24 cellular contexts compared by ENCODE assay signal in the genomic region with DNA sequence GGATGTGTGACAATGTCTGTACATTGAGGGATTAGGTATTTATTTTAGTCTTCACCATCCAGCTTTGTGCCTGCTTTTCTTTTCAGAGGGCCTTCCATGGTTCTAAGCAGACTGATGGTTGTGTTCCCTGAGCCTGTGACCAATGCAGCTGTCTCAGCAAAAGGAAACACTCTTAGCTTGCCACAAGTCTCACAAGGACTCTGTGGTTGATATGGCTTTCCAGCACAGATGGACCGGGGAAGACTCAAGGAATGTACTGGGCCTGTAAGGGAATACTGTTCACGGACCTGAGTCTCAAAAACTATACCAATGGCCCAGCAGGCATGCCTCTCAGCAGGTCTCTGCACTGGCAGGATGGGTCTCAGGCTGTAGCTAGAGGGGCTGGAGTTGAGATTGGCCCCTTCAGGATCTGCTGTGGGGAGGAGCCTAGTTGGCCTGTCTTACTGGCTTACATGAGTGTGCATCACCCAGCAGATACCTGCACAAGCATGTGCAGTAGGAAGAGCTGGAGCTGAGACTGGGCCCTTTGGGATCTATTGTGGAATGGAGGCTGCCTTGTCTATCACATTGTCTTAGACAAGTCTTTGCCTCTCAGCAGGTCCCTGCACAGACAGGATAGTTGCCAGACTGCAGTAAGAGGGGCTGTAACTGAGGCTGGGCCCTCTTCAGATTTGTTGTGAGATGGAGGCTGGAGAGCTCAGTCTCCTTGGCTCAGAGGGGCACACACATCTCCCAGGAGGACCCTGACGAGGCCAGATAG. TPM values are rescaled to one million over a fixed set of nuclear protein-coding genes. Genes with fewer than 3 reads are reported as not detected.
DNase-seq lines count a peak whose midpoint lies in the region; ATAC-seq, FAIRE-seq and TF ChIP-seq lines count a peak whose summit lies in the region.
"Had no signal": no experiment of that assay in that cellular context is flagged by ENCODE, and none has a peak within 500 bp of the region (broad histone marks: within the 10 kb centered on the region; RNA-seq: fewer than 3 reads in every experiment).

No MANE protein-coding gene starts in this region.

- no peaks in the 10 kb centered on the region for H3K36me3 Mint-ChIP-seq in activated CD8-positive, alpha-beta T cell treated with anti-CD3 and anti-CD28 coated beads, Interleukin-2, amount 10 ng/mL, durations not matched to agents 7 days and 5 days (ENCODE audit: low read depth)
- H3K36me3 Mint-ChIP-seq in T-cell = peaks cover 6% of the 10 kb centered on the region
- H3K36me3 Mint-ChIP-seq in CD8-positive, alpha-beta memory T cell = peaks cover 0 to 8% (median 2%) of the 10 kb centered on the region in 3 donors
- H3K36me3 Mint-ChIP-seq: CD4-positive, CD25-positive, alpha-beta regulatory T cell had no signal

- no peak overlapping the region for H3K27ac Mint-ChIP-seq in activated CD8-positive, alpha-beta T cell treated with anti-CD3 and anti-CD28 coated beads, Interleukin-2, amount 10 ng/mL, durations not matched to agents 7 days and 5 days
- H3K27ac Mint-ChIP-seq in T-cell = no peak overlapping the region
- no peak overlapping the region for H3K27ac Mint-ChIP-seq in CD8-positive, alpha-beta memory T cell
- H3K27ac Mint-ChIP-seq: activated naive CD8-positive, alpha-beta T cell treated with anti-CD3 and anti-CD28 coated beads, Interleukin-2, amount 50 U/mL, for 24 hours; CD4-positive, CD25-positive, alpha-beta regulatory T cell had no signal

- H3K9me3 Mint-ChIP-seq in activated CD8-positive, alpha-beta T cell treated with anti-CD3 and anti-CD28 coated beads, Interleukin-2, amount 10 ng/mL, durations not matched to agents 7 days and 5 days (ENCODE audit: insufficient read depth) = peaks cover 4% of the 10 kb centered on the region
- H3K9me3 Mint-ChIP-seq in T-cell = peaks cover 4 to 10% (median 6%) of the 10 kb centered on the region in 3 donors
- peaks cover 6 to 22% (median 7%) of the 10 kb centered on the region in 5 donors for H3K9me3 Mint-ChIP-seq in CD8-positive, alpha-beta memory T cell

- no peaks in the 10 kb centered on the region for H3K27me3 Mint-ChIP-seq in activated CD8-positive, alpha-beta T cell treated with anti-CD3 and anti-CD28 coated beads, Interleukin-2, amount 10 ng/mL, durations not matched to agents 7 days and 5 days (ENCODE audit: low read depth)
- peaks cover 0 to 5% of the 10 kb centered on the region in 2 donors for H3K27me3 Mint-ChIP-seq in T-cell
- H3K27me3 Mint-ChIP-seq in CD8-positive, alpha-beta memory T cell = no peaks in the 10 kb centered on the region
- H3K27me3 Mint-ChIP-seq: activated naive CD8-positive, alpha-beta T cell treated with anti-CD3 and anti-CD28 coated beads, Interleukin-2, amount 50 U/mL, for 24 hours; CD4-positive, CD25-positive, alpha-beta regulatory T cell had no signal

- POLR2A ChIA-PET in A549 (lab: Yijun Ruan, JAX) = no interaction called here
- POLR2A ChIA-PET in activated CD8-positive, alpha-beta T cell treated with anti-CD3 and anti-CD28 coated beads, Interleukin-2, amount 10 ng/mL, durations not matched to agents 7 days and 5 days (lab: Charles Lee) = no interaction called here
- POLR2A ChIA-PET in T-cell (lab: Charles Lee) = no interaction called here
- POLR2A ChIA-PET in CD8-positive, alpha-beta memory T cell (lab: Charles Lee) = no interaction called here

- H3K4me3 ChIP-seq in A549 (no peak overlapping the region), HL-60 (replicated peaks; ENCODE audit: insufficient read depth, low read length) (no peak overlapping the region)
- no peak overlapping the region for H3K4me3 ChIP-seq in CD8-positive, alpha-beta memory T cell (ENCODE audit: low read length)
- H3K4me3 ChIP-seq: thoracic aorta had no signal

- no peaks in the 10 kb centered on the region for H3K27me3 ChIP-seq in HL-60 (ENCODE audit: insufficient read depth, poor library complexity, severe bottlenecking)
- no peaks in the 10 kb centered on the region for H3K27me3 ChIP-seq in CD8-positive, alpha-beta memory T cell (ENCODE audit: insufficient read depth, low read length, poor library complexity, severe bottlenecking)
- H3K27me3 ChIP-seq: brain microvascular endothelial cell had no signal

- no peak for FAIRE-seq in A549 (lab: Jason Lieb, UNC)
- FAIRE-seq: endothelial cell of umbilical vein had no signal

- no peak for TF ChIP-seq CTCF in A549 (IDR thresholded peaks at IDR 0.05)
- no peak for TF ChIP-seq CTCF in HL-60 (IDR thresholded peaks at IDR 0.05; ENCODE audit: insufficient read depth, low read length)
- no peak for TF ChIP-seq CTCF in GM20000 (IDR thresholded peaks at IDR 0.05; ENCODE audit: extremely low read depth, missing control alignments)

- CTCF ChIA-PET in A549 (lab: Yijun Ruan, JAX) (interaction anchor here (0.7 to 2.2 kb wide), 7 partner anchors 9 to 84 kb away, joined by 3 to 7 read pairs (median 3); no protein-coding TSS in a partner anchor), T-cell (lab: Charles Lee) (no interaction called here)
- CTCF ChIA-PET in activated CD8-positive, alpha-beta T cell treated with anti-CD3 and anti-CD28 coated beads, Interleukin-2, amount 10 ng/mL, durations not matched to agents 7 days and 5 days (lab: Charles Lee) = interaction anchor here (0.7 kb wide), 1 partner anchor 109 kb away, joined by 3 read pairs; no protein-coding TSS in a partner anchor
- CTCF ChIA-PET in CD8-positive, alpha-beta memory T cell (lab: Charles Lee) = no interaction called here

- ATAC-seq in A549 (peak in 1 of 2 experiments; percentile 26; a peak in 4 of 6 replicates), GM19395 (IDR thresholded peaks at IDR 0.05; ENCODE audit: unreplicated experiment) (peak; percentile 14), esophagus mucosa (peak; percentile 10), T-cell (replicated peaks in 1 of 4) (no peak)
- ATAC-seq in activated CD8-positive, alpha-beta T cell treated with anti-CD3 and anti-CD28 coated beads, Interleukin-2, amount 10 ng/mL, durations not matched to agents 7 days and 5 days = no peak
- ATAC-seq: activated naive CD8-positive, alpha-beta T cell treated with anti-CD3 and anti-CD28 coated beads, Interleukin-2, amount 50 U/mL, for 24 hours had no signal

- H3K36me3 ChIP-seq in CD8-positive, alpha-beta memory T cell (ENCODE audit: insufficient read depth, low read length) = no peaks in the 10 kb centered on the region
- H3K36me3 ChIP-seq: brain microvascular endothelial cell, thoracic aorta had no signal

- TF ChIP-seq RAD21 in A549 (conservative IDR thresholded peaks at IDR 0.05 in 1 of 2, IDR thresholded peaks at IDR 0.05 in 1 of 2) = no peak

- WGBS in A549 (ENCODE audit: missing lambda C conversion rate) = 96% methylated on average over 3 of the region's 3 CpGs

- H3K4me1 Mint-ChIP-seq in activated CD8-positive, alpha-beta T cell treated with anti-CD3 and anti-CD28 coated beads, Interleukin-2, amount 10 ng/mL, durations not matched to agents 7 days and 5 days (ENCODE audit: low read depth) = no peaks in the 10 kb centered on the region
- peaks cover 0 to 6% (median 0%) of the 10 kb centered on the region in 3 donors for H3K4me1 Mint-ChIP-seq in T-cell
- H3K4me1 Mint-ChIP-seq in CD8-positive, alpha-beta memory T cell = no peaks in the 10 kb centered on the region

- H3K4me3 Mint-ChIP-seq in activated CD8-positive, alpha-beta T cell treated with anti-CD3 and anti-CD28 coated beads, Interleukin-2, amount 10 ng/mL, durations not matched to agents 7 days and 5 days = no peak overlapping the region
- H3K4me3 Mint-ChIP-seq in T-cell = no peak overlapping the region
- H3K4me3 Mint-ChIP-seq in CD8-positive, alpha-beta memory T cell = no peak overlapping the region
- H3K4me3 Mint-ChIP-seq: activated naive CD8-positive, alpha-beta T cell treated with anti-CD3 and anti-CD28 coated beads, Interleukin-2, amount 50 U/mL, for 24 hours; CD4-positive, CD25-positive, alpha-beta regulatory T cell had no signal

- peaks cover 5% of the 10 kb centered on the region; the same call in 2 of the 3 replicates for H3K9me3 ChIP-seq in A549
- no peaks in the 10 kb centered on the region for H3K9me3 ChIP-seq in CD8-positive, alpha-beta memory T cell (ENCODE audit: low read length)
- H3K9me3 ChIP-seq: thoracic aorta had no signal

- TF ChIP-seq POLR2A in A549 (IDR thresholded peaks at IDR 0.05; ENCODE audit: low read length) = no peak

- peak overlapping the region; percentile 82 for H3K4me2 ChIP-seq in A549

- DNase-seq in A549 (ENCODE audit: low read depth in 1 of 2, low spot score in 1 of 2) (no peak), HL-60 (ENCODE audit: low read depth in 1 of 2, low spot score in 1 of 2) (no peak), T-cell (no peak), GM20000 (ENCODE audit: low spot score) (no peak)
- DNase-seq in activated CD8-positive, alpha-beta T cell treated with anti-CD3 and anti-CD28 coated beads, Interleukin-2, amount 10 ng/mL, durations not matched to agents 7 days and 5 days = no peak
- DNase-seq in CD8-positive, alpha-beta memory T cell = no peak
- DNase-seq: activated CD4-positive, CD25-positive, alpha-beta regulatory T cell; activated naive CD8-positive, alpha-beta T cell treated with anti-CD3 and anti-CD28 coated beads, Interleukin-2, amount 50 U/mL, for 24 hours; brain microvascular endothelial cell; cortex of kidney; foreskin fibroblast; NCI-H1092 treated with DMSO at 0.1 percent for 48 hours; NCI-H2081; SHP77 treated with DMSO at 0.1 percent for 48 hours; stimulated activated CD4-positive, alpha-beta T cell treated with anti-CD3 and anti-CD28 coated beads, Interleukin-12 subunit alpha, Interleukin-12 subunit beta, amount 100 ng/mL, for 4 hours had no signal

- H3K27ac ChIP-seq in A549 (peak overlapping the region; percentile 80 to 81), HL-60 (replicated peaks) (peak overlapping the region; percentile 64; the same call in 1 of the 2 replicates)
- no peak overlapping the region for H3K27ac ChIP-seq in CD8-positive, alpha-beta memory T cell (ENCODE audit: low read depth, low read length)
- H3K27ac ChIP-seq: brain microvascular endothelial cell, thoracic aorta had no signal

- no peak for TF ChIP-seq EP300 in A549 (IDR thresholded peaks at IDR 0.05)

- peaks cover 15% of the 10 kb centered on the region for H3K4me1 ChIP-seq in A549
- H3K4me1 ChIP-seq in CD8-positive, alpha-beta memory T cell (ENCODE audit: insufficient read depth, low read length) = no peaks in the 10 kb centered on the region

TF ChIP-seq in A549, 52 proteins besides CTCF, POLR2A, EP300 and RAD21 (continues in another document):
- TF ChIP-seq GATA3 (IDR thresholded peaks at IDR 0.05; ENCODE audit: borderline replicate concordance) = no peak
- TF ChIP-seq NR3C1 (IDR thresholded peaks at IDR 0.05) = no peak
- no peak for TF ChIP-seq EHF (CRISPR knock-in tag; IDR thresholded peaks at IDR 0.05)
- no peak for TF ChIP-seq RNF2 (IDR thresholded peaks at IDR 0.05; ENCODE audit: borderline replicate concordance, low read depth)

RNA-seq across cellular contexts. Expression of gene PDC, which starts 52.0 kb away (rescaled TPM):
- polyA plus RNA-seq in A549 (2011; rRNA removed) (not detected in 2 replicates), A549 (2017; fragmentation: RNase III; extraction: RNeasy Plus Mini Kit Qiagen cat#74134 plus additional on column Dnase treatment) (not detected in 3 replicates)
- polyA plus RNA-seq in A549 (2012; cell fraction: cytosol; rRNA removed) = not detected in 2 replicates
- polyA plus RNA-seq in A549 (2012; cell fraction: nucleus; rRNA removed) = not detected in 2 replicates
- not detected in 2 replicates for polyA minus RNA-seq in A549 (2011; rRNA and poly(A)+ RNA removed)
- total RNA-seq in esophagus mucosa (not detected), T-cell (not detected)
- not detected for total RNA-seq in activated CD8-positive, alpha-beta T cell treated with anti-CD3 and anti-CD28 coated beads, Interleukin-2, amount 10 ng/mL, durations not matched to agents 7 days and 5 days
- total RNA-seq in CD8-positive, alpha-beta memory T cell = not detected
- polyA plus RNA-seq in CD8-positive, alpha-beta memory T cell = not detected
- total RNA-seq: A673; activated CD8-positive, alpha-beta memory T cell treated with anti-CD3 and anti-CD28 coated beads for 36 hours; CD4-positive, CD25-positive, alpha-beta regulatory T cell; endothelial cell of umbilical vein; mononuclear cell; renal cortical epithelial cell; thoracic aorta had no signal
- polyA plus RNA-seq: CD4-positive, CD25-positive, alpha-beta regulatory T cell; endothelial cell of umbilical vein had no signal

Comparison
In these comparisons a context has a peak if more than half of its experiments do, and no peak if none do; other contexts are left out.
1. ATAC-seq: peak in GM19395 (single experiment) and esophagus mucosa (single experiment); none in activated CD8-positive, alpha-beta T cell treated with anti-CD3 and anti-CD28 coated beads, Interleukin-2, amount 10 ng/mL, durations not matched to agents 7 days and 5 days (single experiment) and T-cell (0 of 4).
2. CTCF ChIA-PET loops: an anchor here in A549 (0.7 to 2.2 kb wide) and activated CD8-positive, alpha-beta T cell treated with anti-CD3 and anti-CD28 coated beads, Interleukin-2, amount 10 ng/mL, durations not matched to agents 7 days and 5 days (0.7 kb wide); none called in T-cell and CD8-positive, alpha-beta memory T cell.